ENCODE assay signal across 6 cellular contexts in genomic region chr9:137286980-137287383, GRCh38. TPM values are rescaled to one million over a fixed set of nuclear protein-coding genes. Genes with fewer than 3 reads are reported as not detected.
DNase-seq lines count a peak whose midpoint lies in the region; ATAC-seq and TF ChIP-seq lines count a peak whose summit lies in the region.

No MANE protein-coding gene starts in this region.

- peaks cover 8% of the 10 kb centered on the region for H3K27me3 Mint-ChIP-seq in CD4-positive, CD25-positive, alpha-beta regulatory T cell
- H3K27me3 Mint-ChIP-seq in activated naive CD8-positive, alpha-beta T cell treated with anti-CD3 and anti-CD28 coated beads, Interleukin-2, amount 50 U/mL, for 24 hours, result peaks cover 15% of the 10 kb centered on the region
- H3K27me3 Mint-ChIP-seq in naive B cell, result no peaks in the 10 kb centered on the region

- no peaks in the 10 kb centered on the region for H3K27me3 ChIP-seq in CD4-positive, CD25-positive, alpha-beta regulatory T cell (ENCODE audit: control insufficient read depth, insufficient read depth, low read length)

- no peaks in the 10 kb centered on the region for H3K9me3 ChIP-seq in CD4-positive, CD25-positive, alpha-beta regulatory T cell (ENCODE audit: control insufficient read depth in 2 of 2, low read length in 2 of 2)

- no peaks in the 10 kb centered on the region for H3K36me3 Mint-ChIP-seq in CD4-positive, CD25-positive, alpha-beta regulatory T cell
- no peaks in the 10 kb centered on the region for H3K36me3 Mint-ChIP-seq in activated naive CD8-positive, alpha-beta T cell treated with anti-CD3 and anti-CD28 coated beads, Interleukin-2, amount 50 U/mL, for 24 hours (ENCODE audit: low read depth)
- H3K36me3 Mint-ChIP-seq in naive B cell, result no peaks in the 10 kb centered on the region

- no peaks in the 10 kb centered on the region for H3K4me1 ChIP-seq in CD4-positive, CD25-positive, alpha-beta regulatory T cell (ENCODE audit: control insufficient read depth, insufficient read depth, low read length, poor library complexity, severe bottlenecking)

- H3K9me3 Mint-ChIP-seq in CD4-positive, CD25-positive, alpha-beta regulatory T cell, result peaks cover 0 to 2% (median 0%) of the 10 kb centered on the region in 7 donors
- no peaks in the 10 kb centered on the region for H3K9me3 Mint-ChIP-seq in activated naive CD8-positive, alpha-beta T cell treated with anti-CD3 and anti-CD28 coated beads, Interleukin-2, amount 50 U/mL, for 24 hours
- peaks cover 0 to 2% (median 0%) of the 10 kb centered on the region in 7 donors for H3K9me3 Mint-ChIP-seq in naive B cell

- H3K27ac Mint-ChIP-seq in CD4-positive, CD25-positive, alpha-beta regulatory T cell, result no peak overlapping the region
- no peak overlapping the region for H3K27ac Mint-ChIP-seq in activated naive CD8-positive, alpha-beta T cell treated with anti-CD3 and anti-CD28 coated beads, Interleukin-2, amount 50 U/mL, for 24 hours
- peak overlapping the region in 5 of 6 donors; percentile 78 to 94 (median 89) for H3K27ac Mint-ChIP-seq in naive B cell

- TF ChIP-seq EP300 in Ishikawa (IDR thresholded peaks at IDR 0.05; ENCODE audit: borderline replicate concordance), result no peak

- DNase-seq in CD4-positive, CD25-positive, alpha-beta regulatory T cell, result peak in 1 of 3 donors; percentile 59
- DNase-seq in activated naive CD8-positive, alpha-beta T cell treated with anti-CD3 and anti-CD28 coated beads, Interleukin-2, amount 50 U/mL, for 24 hours, result no peak
- DNase-seq in naive B cell, result no peak
- DNase-seq in stimulated activated CD4-positive, alpha-beta T cell treated with anti-CD3 and anti-CD28 coated beads, Interleukin-4, amount 100 ng/mL, for 4 hours, result no peak

- H3K36me3 ChIP-seq in CD4-positive, CD25-positive, alpha-beta regulatory T cell (ENCODE audit: control insufficient read depth, insufficient read depth, low read length), result no peaks in the 10 kb centered on the region

- peak; percentile 91 for TF ChIP-seq RAD21 in Ishikawa (IDR thresholded peaks at IDR 0.05; ENCODE audit: low read depth)

- peak; percentile 47 to 55 for ATAC-seq in CD4-positive, CD25-positive, alpha-beta regulatory T cell (ENCODE audit: low read depth in 2 of 2)
- ATAC-seq in activated naive CD8-positive, alpha-beta T cell treated with anti-CD3 and anti-CD28 coated beads, Interleukin-2, amount 50 U/mL, for 24 hours, result peak; percentile 71
- ATAC-seq in naive B cell (ENCODE audit: low read depth in 2 of 2) (peak; percentile 25 to 35), GM21423 (IDR thresholded peaks at IDR 0.05; ENCODE audit: unreplicated experiment) (no peak)

- H3K4me1 Mint-ChIP-seq in CD4-positive, CD25-positive, alpha-beta regulatory T cell, result peaks cover 0 to 3% (median 0%) of the 10 kb centered on the region in 4 donors
- H3K4me1 Mint-ChIP-seq in activated naive CD8-positive, alpha-beta T cell treated with anti-CD3 and anti-CD28 coated beads, Interleukin-2, amount 50 U/mL, for 24 hours, result peaks cover 7% of the 10 kb centered on the region
- peaks cover 10 to 32% (median 23%) of the 10 kb centered on the region in 3 donors for H3K4me1 Mint-ChIP-seq in naive B cell

- H3K27ac ChIP-seq in CD4-positive, CD25-positive, alpha-beta regulatory T cell (ENCODE audit: insufficient read depth, low read length, poor library complexity, severe bottlenecking), result no peak overlapping the region

- no peak overlapping the region for H3K4me3 ChIP-seq in CD4-positive, CD25-positive, alpha-beta regulatory T cell (ENCODE audit: low read depth, low read length)

- no peak overlapping the region for H3K4me3 Mint-ChIP-seq in CD4-positive, CD25-positive, alpha-beta regulatory T cell
- no peak overlapping the region for H3K4me3 Mint-ChIP-seq in activated naive CD8-positive, alpha-beta T cell treated with anti-CD3 and anti-CD28 coated beads, Interleukin-2, amount 50 U/mL, for 24 hours
- H3K4me3 Mint-ChIP-seq in naive B cell, result peak overlapping the region in 7 of 8 donors; percentile 42 to 75 (median 68)

TF ChIP-seq in Ishikawa, 13 proteins besides CTCF, POLR2A, EP300 and RAD21:
- TF ChIP-seq TCF12 (IDR thresholded peaks at IDR 0.05; ENCODE audit: low read depth) (no peak), MAX (IDR thresholded peaks at IDR 0.05) (peak; percentile 74), USF1 (IDR thresholded peaks at IDR 0.05) (0 out of 2 replicates have a peak, but pooled peaks have one; percentile 28), ZBTB7A (IDR thresholded peaks at IDR 0.05; ENCODE audit: low read depth) (no peak), FOXM1 (IDR thresholded peaks at IDR 0.05; ENCODE audit: borderline replicate concordance, low read depth) (no peak), TAF1 (IDR thresholded peaks at IDR 0.05; ENCODE audit: low read depth) (no peak), TEAD4 (IDR thresholded peaks at IDR 0.05) (no peak)

RNA-seq across cellular contexts. Expression of gene TOR4A, which starts 9.5 kb away (rescaled TPM):
- 6.1 TPM for total RNA-seq in CD4-positive, CD25-positive, alpha-beta regulatory T cell
- 1 to 10 TPM; 2.6 to 4.2 (median 3.5) TPM for polyA plus RNA-seq in CD4-positive, CD25-positive, alpha-beta regulatory T cell
- polyA plus RNA-seq in naive B cell (ENCODE audit: low read depth in 6 of 6), result 1 to 10 TPM; 2.4 to 6.2 (median 4.1) TPM

RNA-seq across cellular contexts. Expression of gene NRARP, which starts 15.1 kb away (rescaled TPM):
- 1.6 TPM for total RNA-seq in CD4-positive, CD25-positive, alpha-beta regulatory T cell
- polyA plus RNA-seq in CD4-positive, CD25-positive, alpha-beta regulatory T cell, result not detected
- under 1 TPM in 1 of 6 donors, not detected in 5; 0.37 TPM for polyA plus RNA-seq in naive B cell (ENCODE audit: low read depth in 6 of 6)

RNA-seq across cellular contexts. Expression of gene NELFB, which starts 31.9 kb away (rescaled TPM):
- total RNA-seq in CD4-positive, CD25-positive, alpha-beta regulatory T cell, result 46.4 TPM
- 10 to 100 TPM; 22.3 to 27.1 (median 23.7) TPM for polyA plus RNA-seq in CD4-positive, CD25-positive, alpha-beta regulatory T cell
- polyA plus RNA-seq in naive B cell (ENCODE audit: low read depth in 6 of 6), result 10 to 100 TPM; 23.5 to 37.8 (median 27.2) TPM

RNA-seq across cellular contexts. Expression of gene STPG3, which starts 35.9 kb away (rescaled TPM):
- total RNA-seq in CD4-positive, CD25-positive, alpha-beta regulatory T cell, result not detected
- not detected for polyA plus RNA-seq in CD4-positive, CD25-positive, alpha-beta regulatory T cell
- not detected for polyA plus RNA-seq in naive B cell (ENCODE audit: low read depth in 6 of 6)

RNA-seq across cellular contexts. Expression of gene TUBB4B, which starts 45.9 kb away (rescaled TPM):
- 100 TPM for total RNA-seq in CD4-positive, CD25-positive, alpha-beta regulatory T cell
- polyA plus RNA-seq in CD4-positive, CD25-positive, alpha-beta regulatory T cell, result 10 to 100 TPM; 56.7 to 87.4 (median 71.8) TPM
- 10 to 100 TPM; 22.7 to 53.2 (median 40.2) TPM for polyA plus RNA-seq in naive B cell (ENCODE audit: low read depth in 6 of 6)

Comparison
In these comparisons a context has a peak if more than half of its experiments do, and no peak if none do; other contexts are left out.
1. H3K27ac Mint-ChIP-seq: peak in naive B cell (5 of 6); none in CD4-positive, CD25-positive, alpha-beta regulatory T cell (0 of 3) and activated naive CD8-positive, alpha-beta T cell treated with anti-CD3 and anti-CD28 coated beads, Interleukin-2, amount 50 U/mL, for 24 hours (single experiment).
2. H3K4me3 Mint-ChIP-seq: peak in naive B cell (7 of 8); none in CD4-positive, CD25-positive, alpha-beta regulatory T cell (0 of 4) and activated naive CD8-positive, alpha-beta T cell treated with anti-CD3 and anti-CD28 coated beads, Interleukin-2, amount 50 U/mL, for 24 hours (single experiment).